Comparison of ENCODE assay signal across 8 cellular contexts in genomic region chr12:15982471-15982870, GRCh38.
DNase-seq lines count a peak whose midpoint lies in the region; TF ChIP-seq lines count a peak whose summit lies in the region.

No MANE protein-coding gene starts in this region.

- H3K4me1 Mint-ChIP-seq in neural progenitor cell = peaks cover 7% of the 10 kb centered on the region

- intact Hi-C loops in prostate gland (cut with DNase I) = no loop called here

- no peak overlapping the region for H3K4me3 ChIP-seq in neural progenitor cell
- no peak overlapping the region for H3K4me3 ChIP-seq in prostate gland

- H3K36me3 ChIP-seq in neural progenitor cell = no peaks in the 10 kb centered on the region
- no peaks in the 10 kb centered on the region for H3K36me3 ChIP-seq in prostate gland

- no peaks in the 10 kb centered on the region for H4K20me1 ChIP-seq in neural progenitor cell (ENCODE audit: low read depth)

- no peaks in the 10 kb centered on the region for H3K9me3 Mint-ChIP-seq in neural progenitor cell

- H3K4me3 Mint-ChIP-seq in neural progenitor cell = no peak overlapping the region

- no peaks in the 10 kb centered on the region for H3F3A ChIP-seq in neural progenitor cell (ENCODE audit: low read depth)

- no peak overlapping the region for H3K27ac Mint-ChIP-seq in neural progenitor cell

- TF ChIP-seq CTCF in neural progenitor cell (IDR thresholded peaks at IDR 0.05) (peak; percentile 16), prostate gland (IDR thresholded peaks at IDR 0.05) (peak in 1 of 4 experiments; percentile 19)

- H3K27me3 ChIP-seq in neural progenitor cell (no peaks in the 10 kb centered on the region), prostate gland (replicated peaks; ENCODE audit: insufficient read depth) (no peaks in the 10 kb centered on the region)

- H3K27ac ChIP-seq in neural progenitor cell (no peak overlapping the region), prostate gland (no peak overlapping the region)

- H3K4me1 ChIP-seq in neural progenitor cell (no peaks in the 10 kb centered on the region), prostate gland (replicated peaks) (no peaks in the 10 kb centered on the region)

- no peaks in the 10 kb centered on the region for H3K79me2 ChIP-seq in neural progenitor cell (ENCODE audit: low read depth)

- H3K9me3 ChIP-seq in neural progenitor cell (ENCODE audit: low read depth) (no peaks in the 10 kb centered on the region), prostate gland (no peaks in the 10 kb centered on the region)

- H3K27me3 Mint-ChIP-seq in neural progenitor cell (ENCODE audit: insufficient read depth, low read depth) = no peaks in the 10 kb centered on the region

- no peak overlapping the region for H2AFZ ChIP-seq in neural progenitor cell (replicated peaks)

- H3K4me2 ChIP-seq in neural progenitor cell = no peak overlapping the region

- H3K36me3 Mint-ChIP-seq in neural progenitor cell = peaks cover 26% of the 10 kb centered on the region

- DNase-seq in EL (peak; percentile 64), NCI-H2029 (lab: John Stamatoyannopoulos, UW) (peak; percentile 44), dermis microvascular lymphatic vessel endothelial cell (ENCODE audit: low read depth in 2 of 2) (peak; percentile 54 to 61), neural progenitor cell (ENCODE audit: low spot score) (no peak), SKM-1 treated with dmso at 0.1 percent for 144 hours (lab: John Stamatoyannopoulos, UW; ENCODE audit: unreplicated experiment) (no peak), prostate gland (ENCODE audit: low spot score) (no peak)
- DNase-seq in activated CD4-positive, alpha-beta T cell treated with anti-CD3 and anti-CD28 coated beads, Interleukin-2, amount 50 U/mL, for 4 hours = no peak
- DNase-seq in activated T-cell treated with anti-CD3 and anti-CD28 coated beads, Interleukin-2, amount 50 U/mL, for 1 hour = no peak

- 46% methylated on average over 3 of the region's 3 CpGs for WGBS in prostate gland

- no peak overlapping the region for H3K9ac ChIP-seq in neural progenitor cell

- no peak for TF ChIP-seq POLR2A in prostate gland (IDR thresholded peaks at IDR 0.05)

Comparison
In these comparisons a context has a peak if more than half of its experiments do, and no peak if none do; other contexts are left out.
1. DNase-seq: peak in EL (single experiment), NCI-H2029 (single experiment) and dermis microvascular lymphatic vessel endothelial cell (2 of 2); none in neural progenitor cell (single experiment), activated CD4-positive, alpha-beta T cell treated with anti-CD3 and anti-CD28 coated beads, Interleukin-2, amount 50 U/mL, for 4 hours (0 of 2), activated T-cell treated with anti-CD3 and anti-CD28 coated beads, Interleukin-2, amount 50 U/mL, for 1 hour (single experiment), SKM-1 treated with dmso at 0.1 percent for 144 hours (single experiment) and prostate gland (single experiment).